Comparison of ENCODE assay signal across 14 cellular contexts in the genomic region with DNA sequence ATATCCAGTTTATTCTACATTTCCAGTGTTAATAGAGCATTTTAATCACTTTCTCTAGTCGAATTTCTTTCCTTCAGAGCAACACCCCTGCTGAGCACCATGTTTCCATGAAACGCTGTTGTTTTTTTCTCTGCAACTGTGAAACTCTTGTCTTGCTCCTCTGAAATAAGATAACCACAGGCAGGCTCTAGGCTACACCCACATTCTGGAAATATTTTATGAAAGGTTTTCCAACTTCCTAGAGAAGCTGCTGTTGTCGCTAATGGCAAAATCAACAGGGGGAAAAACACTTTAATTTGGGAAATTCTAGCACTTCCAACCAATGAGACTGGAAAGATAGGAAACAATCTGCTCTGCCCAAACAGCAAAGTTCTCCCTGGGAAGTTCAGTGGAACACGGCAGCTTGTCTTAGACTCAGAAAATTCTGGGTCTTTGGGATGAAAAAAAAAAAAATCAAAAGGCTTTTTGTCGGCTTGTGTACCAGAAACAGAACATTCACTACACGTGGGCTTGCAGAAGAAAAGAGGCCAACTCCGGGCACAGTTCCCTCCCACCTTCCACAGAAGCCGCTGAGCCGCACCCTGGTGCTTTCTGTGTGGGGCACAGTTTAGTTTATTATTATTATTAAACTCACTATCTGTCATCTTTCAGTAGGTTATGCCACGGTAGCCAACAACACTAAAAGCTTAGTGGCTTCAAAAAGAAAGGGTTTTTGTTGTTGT.
"Had no signal": no experiment of that assay in that cellular context is flagged by ENCODE, and none has a peak within 500 bp of the region (broad histone marks: within the 10 kb centered on the region; RNA-seq: fewer than 3 reads in every experiment).

No MANE protein-coding gene starts in this region.

- H3K9me3 ChIP-seq: breast epithelium, heart right ventricle, left ventricle myocardium inferior, psoas muscle, sigmoid colon, suprapubic skin had no signal

- DNase-seq: activated CD4-positive, alpha-beta memory T cell treated with anti-CD3 and anti-CD28 coated beads for 36 hours; activated gamma-delta T cell; activated T-cell treated with anti-CD3 and anti-CD28 coated beads, Interleukin-2, amount 50 U/mL, for 48 hours; foreskin melanocyte; heart right ventricle; left ventricle myocardium inferior; natural killer cell; occipital lobe; psoas muscle; sigmoid colon; stimulated activated CD4-positive, alpha-beta T cell treated with anti-CD3 and anti-CD28 coated beads, Interleukin-12 subunit alpha, Interleukin-12 subunit beta, amount 100 ng/mL, for 4 hours; stimulated activated naive CD4-positive, alpha-beta T cell treated with Interleukin-2 at 50 U/mL for 16 hours had no signal

- H3K4me3 ChIP-seq: heart right ventricle, left ventricle myocardium inferior, psoas muscle, sigmoid colon, suprapubic skin had no signal

- H3K4me1 ChIP-seq: breast epithelium, heart right ventricle, left ventricle myocardium inferior, psoas muscle, sigmoid colon, suprapubic skin had no signal

- H3K27me3 ChIP-seq: breast epithelium, sigmoid colon had no signal

- ATAC-seq: natural killer cell, psoas muscle had no signal

- H3K36me3 ChIP-seq: breast epithelium, heart right ventricle, left ventricle myocardium inferior, sigmoid colon, suprapubic skin had no signal

- H3K27ac ChIP-seq: breast epithelium, heart right ventricle, left ventricle myocardium inferior, psoas muscle, suprapubic skin had no signal
